ENCODE assay signal across 9 cellular contexts in genomic region chr6:14022673-14023072, GRCh38.
"Had no signal": no experiment of that assay in that cellular context is flagged by ENCODE, and none has a peak within 500 bp of the region (broad histone marks: within the 10 kb centered on the region; RNA-seq: fewer than 3 reads in every experiment).

No MANE protein-coding gene starts in this region.

- DNase-seq: H9, HCEC 1CT, HFFc6, KBM-7 had no signal

- H3K27ac ChIP-seq: HL-60 had no signal

- H2AFZ ChIP-seq: GM23338 had no signal

- H3K4me2 ChIP-seq: GM23338 had no signal

- FAIRE-seq: H1, H54, HepG2 had no signal

- H3K4me3 ChIP-seq: GM23338 had no signal

- ATAC-seq: GM23338, HepG2 had no signal
